Comparison of ENCODE assay signal across 18 cellular contexts in genomic region chr2:129070663-129071062, GRCh38.
"Had no signal": no experiment of that assay in that cellular context is flagged by ENCODE, and none has a peak within 500 bp of the region (broad histone marks: within the 10 kb centered on the region; RNA-seq: fewer than 3 reads in every experiment).

No MANE protein-coding gene starts in this region.

- H3K36me3 ChIP-seq: neutrophil, stomach, upper lobe of right lung had no signal

- H3K27me3 ChIP-seq: dorsolateral prefrontal cortex, neutrophil, stomach, testis, upper lobe of right lung had no signal

- H3K27me3 Mint-ChIP-seq: activated CD4-positive, alpha-beta T cell treated with anti-CD3 and anti-CD28 coated beads, Interleukin-2, amount 10 ng/mL, durations not matched to agents 24 days and 14 days; activated T-cell treated with anti-CD3 and anti-CD28 coated beads, Interleukin-2, amount 50 U/mL, for 24 hours; brain; memory B cell had no signal

- H3K36me3 Mint-ChIP-seq: brain, memory B cell, natural killer cell had no signal

- H3K9me3 ChIP-seq: neutrophil, stomach, testis, upper lobe of right lung had no signal

- H3K27ac ChIP-seq: dorsolateral prefrontal cortex, neutrophil, parathyroid adenoma, testis, upper lobe of right lung had no signal

- H3K4me3 Mint-ChIP-seq: activated CD4-positive, alpha-beta T cell treated with anti-CD3 and anti-CD28 coated beads, Interleukin-2, amount 10 ng/mL, durations not matched to agents 24 days and 14 days; activated CD8-positive, alpha-beta T cell treated with anti-CD3 and anti-CD28 coated beads, Interleukin-2, amount 10 ng/mL, durations not matched to agents 7 days and 5 days; activated T-cell treated with anti-CD3 and anti-CD28 coated beads, Interleukin-2, amount 50 U/mL, for 24 hours; brain; memory B cell; natural killer cell had no signal

- H3K4me3 ChIP-seq: dorsolateral prefrontal cortex, smooth muscle cell, stomach, testis, upper lobe of right lung had no signal

- H3K9me3 Mint-ChIP-seq: activated CD4-positive, alpha-beta T cell treated with anti-CD3 and anti-CD28 coated beads, Interleukin-2, amount 10 ng/mL, durations not matched to agents 24 days and 14 days; activated T-cell treated with anti-CD3 and anti-CD28 coated beads, Interleukin-2, amount 50 U/mL, for 24 hours; activated T-helper 2 cell treated with anti-CD3 and anti-CD28 coated beads, Interferon-gamma antibody, Interleukin-2, Interleukin-4, amounts not matched to agents 10 μg/mL and 5 μg/mL and 100 μg/mL, durations not matched to agents 14 hours and 24 hours and 36 hours; brain; memory B cell; natural killer cell had no signal

- H3K4me1 ChIP-seq: parathyroid adenoma, testis, upper lobe of right lung had no signal

- DNase-seq: activated CD4-positive, alpha-beta T cell treated with anti-CD3 and anti-CD28 coated beads, Interleukin-2, amount 10 ng/mL, durations not matched to agents 24 days and 14 days; activated CD8-positive, alpha-beta T cell treated with anti-CD3 and anti-CD28 coated beads, Interleukin-2, amount 10 ng/mL, durations not matched to agents 7 days and 5 days; activated naive CD4-positive, alpha-beta T cell treated with Interleukin-2 at 50 U/mL for 16 hours; activated T-cell treated with anti-CD3 and anti-CD28 coated beads, Interleukin-2, amount 50 U/mL, for 24 hours; caudate nucleus; dorsolateral prefrontal cortex; natural killer cell; stimulated activated CD4-positive, alpha-beta T cell treated with anti-CD3 and anti-CD28 coated beads, Interleukin-4, amount 100 ng/mL, for 1 hour; stomach; testis; upper lobe of right lung had no signal

- H3K27ac Mint-ChIP-seq: activated CD4-positive, alpha-beta T cell treated with anti-CD3 and anti-CD28 coated beads, Interleukin-2, amount 10 ng/mL, durations not matched to agents 24 days and 14 days; activated CD8-positive, alpha-beta T cell treated with anti-CD3 and anti-CD28 coated beads, Interleukin-2, amount 10 ng/mL, durations not matched to agents 7 days and 5 days; activated T-cell treated with anti-CD3 and anti-CD28 coated beads, Interleukin-2, amount 50 U/mL, for 24 hours; activated T-helper 2 cell treated with anti-CD3 and anti-CD28 coated beads, Interferon-gamma antibody, Interleukin-2, Interleukin-4, amounts not matched to agents 10 μg/mL and 5 μg/mL and 100 μg/mL, durations not matched to agents 14 hours and 24 hours and 36 hours; memory B cell; natural killer cell had no signal

- ATAC-seq: activated CD8-positive, alpha-beta T cell treated with anti-CD3 and anti-CD28 coated beads, Interleukin-2, amount 10 ng/mL, durations not matched to agents 7 days and 5 days; sciatic nerve; upper lobe of right lung had no signal

- H3K4me1 Mint-ChIP-seq: activated CD4-positive, alpha-beta T cell treated with anti-CD3 and anti-CD28 coated beads, Interleukin-2, amount 10 ng/mL, durations not matched to agents 24 days and 14 days; memory B cell; natural killer cell had no signal
